Comparison of ENCODE assay signal across 12 cellular contexts in the genomic region with DNA sequence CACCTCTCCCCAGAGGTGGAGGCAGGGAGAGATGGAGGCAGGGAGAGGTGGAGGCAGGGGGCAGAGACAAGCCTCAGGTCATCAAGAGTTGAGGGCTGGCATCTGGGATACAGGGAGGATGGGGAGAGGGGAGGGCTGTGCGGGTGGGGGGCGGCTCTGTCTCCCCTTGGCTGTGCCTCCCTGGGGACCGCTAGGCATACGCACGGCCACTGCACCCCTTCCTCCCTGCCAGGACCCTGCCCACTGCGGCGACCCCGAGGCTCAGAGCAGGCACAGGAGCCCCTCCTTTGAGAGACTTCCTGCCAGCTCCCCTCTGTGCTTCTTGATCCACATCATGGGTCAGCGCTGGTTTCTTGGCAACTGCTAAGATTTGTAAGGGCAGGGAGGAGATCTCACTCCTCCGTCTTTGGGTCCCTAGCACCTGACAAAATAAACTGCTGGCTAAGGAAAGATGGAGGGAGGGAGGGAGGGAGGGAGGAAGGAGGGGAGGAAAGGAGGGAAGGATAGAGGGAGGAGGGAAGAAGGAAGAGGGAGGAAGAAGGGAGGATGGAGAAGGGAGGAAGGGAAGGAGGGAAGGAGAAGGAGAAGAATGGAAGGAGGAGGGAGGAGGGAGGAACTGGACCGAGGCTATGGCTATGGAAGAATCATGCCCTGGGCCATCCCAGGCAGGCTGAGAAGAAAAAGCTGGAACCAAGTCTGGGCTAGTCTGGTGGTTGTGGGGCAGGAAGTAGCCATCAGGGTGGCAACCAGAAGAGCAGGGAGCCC. TPM values are rescaled to one million over a fixed set of nuclear protein-coding genes. Genes with fewer than 3 reads are reported as not detected.
DNase-seq lines count a peak whose midpoint lies in the region; ATAC-seq, FAIRE-seq and TF ChIP-seq lines count a peak whose summit lies in the region.
"Had no signal": no experiment of that assay in that cellular context is flagged by ENCODE, and none has a peak within 500 bp of the region (broad histone marks: within the 10 kb centered on the region; RNA-seq: fewer than 3 reads in every experiment).

No MANE protein-coding gene starts in this region.

- no peaks in the 10 kb centered on the region for H3K9me3 ChIP-seq in CD4-positive, CD25-positive, alpha-beta regulatory T cell (ENCODE audit: control insufficient read depth in 2 of 2, low read length in 2 of 2)
- H3K9me3 ChIP-seq in SK-N-SH (no peaks in the 10 kb centered on the region), neutrophil (no peaks in the 10 kb centered on the region)

- H3K27me3 ChIP-seq in CD4-positive, CD25-positive, alpha-beta regulatory T cell (ENCODE audit: control insufficient read depth, insufficient read depth, low read length) = no peaks in the 10 kb centered on the region
- H3K27me3 ChIP-seq in SK-N-SH (ENCODE audit: insufficient read depth) = no peaks in the 10 kb centered on the region
- no peaks in the 10 kb centered on the region for H3K27me3 ChIP-seq in neutrophil

- H3K36me3 ChIP-seq in CD4-positive, CD25-positive, alpha-beta regulatory T cell (ENCODE audit: control insufficient read depth, insufficient read depth, low read length) = no peaks in the 10 kb centered on the region
- H3K36me3 ChIP-seq in SK-N-SH (replicated peaks in 1 of 2; ENCODE audit: control insufficient read depth in 1 of 2, insufficient read depth in 2 of 2, low read length in 1 of 2) = no peaks in the 10 kb centered on the region
- peaks cover 85% of the 10 kb centered on the region for H3K36me3 ChIP-seq in neutrophil

- no peak overlapping the region for H3K4me2 ChIP-seq in SK-N-SH

- TF ChIP-seq RAD21 in SK-N-SH (IDR thresholded peaks at IDR 0.05; ENCODE audit: low read length) = no peak

- H4K20me1 ChIP-seq in SK-N-SH (ENCODE audit: insufficient read depth) = no peaks in the 10 kb centered on the region

- no peak overlapping the region for H3K4me3 Mint-ChIP-seq in CD4-positive, CD25-positive, alpha-beta regulatory T cell
- no peak overlapping the region for H3K4me3 Mint-ChIP-seq in activated CD4-positive, alpha-beta memory T cell treated with anti-CD3 and anti-CD28 coated beads, Interleukin-2, amount 10 ng/mL, durations not matched to agents 7 days and 5 days
- H3K4me3 Mint-ChIP-seq: activated T-cell treated with anti-CD3 and anti-CD28 coated beads, Interleukin-2, amount 50 U/mL, for 72 hours had no signal

- CTCF ChIA-PET in SK-N-SH (lab: Yijun Ruan, JAX) = interaction anchor here (0.6 to 1.0 kb wide), 2 partner anchors 180 to 326 kb away, joined by 3 read pairs; no protein-coding TSS in a partner anchor
- CTCF ChIA-PET in activated CD4-positive, alpha-beta memory T cell treated with anti-CD3 and anti-CD28 coated beads, Interleukin-2, amount 10 ng/mL, durations not matched to agents 7 days and 5 days (lab: Charles Lee) = no interaction called here

- H3K4me1 ChIP-seq in CD4-positive, CD25-positive, alpha-beta regulatory T cell (ENCODE audit: control insufficient read depth, insufficient read depth, low read length, poor library complexity, severe bottlenecking) = peaks cover 65% of the 10 kb centered on the region
- H3K4me1 ChIP-seq in SK-N-SH (ENCODE audit: control insufficient read depth in 1 of 2, insufficient read depth in 2 of 2, low read depth in 1 of 2, low read length in 1 of 2) (peaks cover 0 to 47% of the 10 kb centered on the region in 2 experiments; a peak in 2 of 4 replicates), neutrophil (ENCODE audit: control insufficient read depth in 1 of 2, insufficient read depth in 1 of 2, low read depth in 1 of 2, low read length in 1 of 2) (peaks cover 20 to 93% of the 10 kb centered on the region in 2 experiments)

- no peaks in the 10 kb centered on the region for H3F3A ChIP-seq in SK-N-SH (replicated peaks; ENCODE audit: insufficient read depth)

- H3K4me1 Mint-ChIP-seq in CD4-positive, CD25-positive, alpha-beta regulatory T cell = peaks cover 0 to 60% (median 17%) of the 10 kb centered on the region in 4 donors
- peaks cover 45% of the 10 kb centered on the region for H3K4me1 Mint-ChIP-seq in activated CD4-positive, alpha-beta memory T cell treated with anti-CD3 and anti-CD28 coated beads, Interleukin-2, amount 10 ng/mL, durations not matched to agents 7 days and 5 days

- TF ChIP-seq EP300 in SK-N-SH (IDR thresholded peaks at IDR 0.05; ENCODE audit: borderline replicate concordance in 1 of 2, low read depth in 1 of 2, low read length in 1 of 2) = no peak

- H3K9me3 Mint-ChIP-seq in CD4-positive, CD25-positive, alpha-beta regulatory T cell = no peaks in the 10 kb centered on the region
- no peaks in the 10 kb centered on the region for H3K9me3 Mint-ChIP-seq in activated CD4-positive, alpha-beta memory T cell treated with anti-CD3 and anti-CD28 coated beads, Interleukin-2, amount 10 ng/mL, durations not matched to agents 7 days and 5 days
- H3K9me3 Mint-ChIP-seq: activated T-cell treated with anti-CD3 and anti-CD28 coated beads, Interleukin-2, amount 50 U/mL, for 72 hours had no signal

- H3K27me3 Mint-ChIP-seq in CD4-positive, CD25-positive, alpha-beta regulatory T cell = no peaks in the 10 kb centered on the region
- H3K27me3 Mint-ChIP-seq in activated CD4-positive, alpha-beta memory T cell treated with anti-CD3 and anti-CD28 coated beads, Interleukin-2, amount 10 ng/mL, durations not matched to agents 7 days and 5 days = no peaks in the 10 kb centered on the region

- H2AFZ ChIP-seq in SK-N-SH (ENCODE audit: low read depth) = no peak overlapping the region

- H3K36me3 Mint-ChIP-seq in CD4-positive, CD25-positive, alpha-beta regulatory T cell = no peaks in the 10 kb centered on the region
- peaks cover 12% of the 10 kb centered on the region for H3K36me3 Mint-ChIP-seq in activated CD4-positive, alpha-beta memory T cell treated with anti-CD3 and anti-CD28 coated beads, Interleukin-2, amount 10 ng/mL, durations not matched to agents 7 days and 5 days (ENCODE audit: low read depth)

- no peak for TF ChIP-seq CTCF in SK-N-SH (IDR thresholded peaks at IDR 0.05)
- TF ChIP-seq CTCF in fibroblast of pulmonary artery (IDR thresholded peaks at IDR 0.05; ENCODE audit: low read length, missing control alignments) = no peak
- no peak for TF ChIP-seq CTCF in neutrophil (IDR thresholded peaks at IDR 0.05)

- no peaks in the 10 kb centered on the region for H3K9me2 ChIP-seq in SK-N-SH

- WGBS in SK-N-SH (ENCODE audit: low lambda C conversion rate) = 52% methylated on average over 11 of the region's 11 CpGs

- ATAC-seq in CD4-positive, CD25-positive, alpha-beta regulatory T cell (ENCODE audit: low read depth in 2 of 2) = no peak
- ATAC-seq: activated T-cell treated with anti-CD3 and anti-CD28 coated beads, Interleukin-2, amount 50 U/mL, for 72 hours had no signal

- H3K79me2 ChIP-seq in SK-N-SH (ENCODE audit: insufficient read depth) = no peaks in the 10 kb centered on the region

- H3K27ac Mint-ChIP-seq in CD4-positive, CD25-positive, alpha-beta regulatory T cell = peak overlapping the region in 1 of 3 donors; percentile 80
- H3K27ac Mint-ChIP-seq in activated CD4-positive, alpha-beta memory T cell treated with anti-CD3 and anti-CD28 coated beads, Interleukin-2, amount 10 ng/mL, durations not matched to agents 7 days and 5 days = no peak overlapping the region
- H3K27ac Mint-ChIP-seq: activated T-cell treated with anti-CD3 and anti-CD28 coated beads, Interleukin-2, amount 50 U/mL, for 72 hours had no signal

- no peak overlapping the region for H3K4me3 ChIP-seq in CD4-positive, CD25-positive, alpha-beta regulatory T cell (ENCODE audit: low read depth, low read length)
- H3K4me3 ChIP-seq in SK-N-SH (ENCODE audit: low read depth in 2 of 2, low read length in 1 of 2) (no peak overlapping the region), fibroblast of pulmonary artery (replicated peaks; ENCODE audit: low read depth, low read length) (no peak overlapping the region), neutrophil (ENCODE audit: low read depth in 1 of 2, low read length in 1 of 2) (no peak overlapping the region)

- FAIRE-seq in GM19239 (lab: Jason Lieb, UNC) = no peak
- FAIRE-seq: D721Med had no signal

- H3K9ac ChIP-seq in SK-N-SH = no peak overlapping the region

- POLR2A ChIA-PET in SK-N-SH (lab: Yijun Ruan, JAX) = no interaction called here
- POLR2A ChIA-PET in activated CD4-positive, alpha-beta memory T cell treated with anti-CD3 and anti-CD28 coated beads, Interleukin-2, amount 10 ng/mL, durations not matched to agents 7 days and 5 days (lab: Charles Lee) = no interaction called here

- no peak for DNase-seq in CD4-positive, CD25-positive, alpha-beta regulatory T cell
- DNase-seq in SK-N-SH (peak; percentile 47), fibroblast of pulmonary artery (ENCODE audit: low read depth) (peak; percentile 62), NCI-H128 (lab: John Stamatoyannopoulos, UW; ENCODE audit: unreplicated experiment) (no peak), HuH-7 (ENCODE audit: low spot score) (no peak), GM19239 (ENCODE audit: insufficient read length, low spot score) (no peak)
- no peak for DNase-seq in activated CD4-positive, alpha-beta memory T cell treated with anti-CD3 and anti-CD28 coated beads, Interleukin-2, amount 10 ng/mL, durations not matched to agents 7 days and 5 days
- DNase-seq: activated T-cell treated with anti-CD3 and anti-CD28 coated beads, Interleukin-2, amount 50 U/mL, for 72 hours; hippocampal formation; SIG-M5 had no signal

- peak overlapping the region; percentile 47 for H3K27ac ChIP-seq in CD4-positive, CD25-positive, alpha-beta regulatory T cell (ENCODE audit: insufficient read depth, low read length, poor library complexity, severe bottlenecking)
- H3K27ac ChIP-seq in SK-N-SH (ENCODE audit: low read depth in 2 of 2, low read length in 1 of 2) = no peak overlapping the region; a peak in 1 of 4 replicates
- peak overlapping the region; percentile 39 for H3K27ac ChIP-seq in neutrophil

RNA-seq across cellular contexts. Expression of a gene that starts 18.5 kb away (rescaled TPM):
- total RNA-seq in CD4-positive, CD25-positive, alpha-beta regulatory T cell = not detected
- under 1 TPM in 3 of 4 donors, not detected in 1; 0.06 to 0.09 (median 0.08) TPM for polyA plus RNA-seq in CD4-positive, CD25-positive, alpha-beta regulatory T cell
- not detected in 2 replicates for polyA plus RNA-seq in SK-N-SH (2012; rRNA removed)
- not detected in 2 replicates for polyA plus RNA-seq in SK-N-SH (2012; cell fraction: cytosol; rRNA removed)
- not detected in 2 replicates for polyA plus RNA-seq in SK-N-SH (2012; cell fraction: nucleus; rRNA removed)
- under 1 TPM; 0.08 TPM for total RNA-seq in activated CD4-positive, alpha-beta memory T cell treated with anti-CD3 and anti-CD28 coated beads, Interleukin-2, amount 10 ng/mL, durations not matched to agents 7 days and 5 days
- total RNA-seq: activated T-cell treated with anti-CD3 and anti-CD28 coated beads, Interleukin-2, amount 50 U/mL, for 72 hours had no signal

RNA-seq across cellular contexts. Expression of a gene that starts 20.3 kb away (rescaled TPM):
- 453 TPM for total RNA-seq in CD4-positive, CD25-positive, alpha-beta regulatory T cell
- 100 to 1,000 TPM; 381 to 514 (median 444) TPM for polyA plus RNA-seq in CD4-positive, CD25-positive, alpha-beta regulatory T cell
- 0.34 and 0.38 TPM in 2 replicates for polyA plus RNA-seq in SK-N-SH (2012; rRNA removed)
- polyA plus RNA-seq in SK-N-SH (2012; cell fraction: cytosol; rRNA removed) = 0.22 and 0.46 TPM in 2 replicates
- 0.19 and 0.54 TPM in 2 replicates for polyA plus RNA-seq in SK-N-SH (2012; cell fraction: nucleus; rRNA removed)
- total RNA-seq in activated CD4-positive, alpha-beta memory T cell treated with anti-CD3 and anti-CD28 coated beads, Interleukin-2, amount 10 ng/mL, durations not matched to agents 7 days and 5 days = 100 to 1,000 TPM; 590 TPM

RNA-seq across cellular contexts. Expression of a gene that starts 34.4 kb away (rescaled TPM):
- not detected for total RNA-seq in CD4-positive, CD25-positive, alpha-beta regulatory T cell
- polyA plus RNA-seq in CD4-positive, CD25-positive, alpha-beta regulatory T cell = not detected
- not detected in 2 replicates for polyA plus RNA-seq in SK-N-SH (2012; rRNA removed)
- polyA plus RNA-seq in SK-N-SH (2012; cell fraction: cytosol; rRNA removed) = 0.04 and 0.06 TPM in 2 replicates
- polyA plus RNA-seq in SK-N-SH (2012; cell fraction: nucleus; rRNA removed) = 0.14 and 0.26 TPM in 2 replicates
- total RNA-seq in activated CD4-positive, alpha-beta memory T cell treated with anti-CD3 and anti-CD28 coated beads, Interleukin-2, amount 10 ng/mL, durations not matched to agents 7 days and 5 days = under 1 TPM; 0.38 to 0.60 TPM

RNA-seq across cellular contexts. Expression of a gene that starts 38.4 kb away (rescaled TPM):
- total RNA-seq in CD4-positive, CD25-positive, alpha-beta regulatory T cell = not detected
- not detected for polyA plus RNA-seq in CD4-positive, CD25-positive, alpha-beta regulatory T cell
- polyA plus RNA-seq in SK-N-SH (2012; rRNA removed) = not detected in 2 replicates
- not detected in 2 replicates for polyA plus RNA-seq in SK-N-SH (2012; cell fraction: cytosol; rRNA removed)
- polyA plus RNA-seq in SK-N-SH (2012; cell fraction: nucleus; rRNA removed) = 0.13 and 0.15 TPM in 2 replicates
- not detected for total RNA-seq in activated CD4-positive, alpha-beta memory T cell treated with anti-CD3 and anti-CD28 coated beads, Interleukin-2, amount 10 ng/mL, durations not matched to agents 7 days and 5 days
- total RNA-seq: activated T-cell treated with anti-CD3 and anti-CD28 coated beads, Interleukin-2, amount 50 U/mL, for 72 hours had no signal

RNA-seq across cellular contexts. Expression of a gene that starts 46.3 kb away (rescaled TPM):
- total RNA-seq in CD4-positive, CD25-positive, alpha-beta regulatory T cell = 19.4 TPM
- polyA plus RNA-seq in CD4-positive, CD25-positive, alpha-beta regulatory T cell = 1 to 10 TPM in 1 of 4 donors, not detected in 3; 1.6 TPM
- polyA plus RNA-seq in SK-N-SH (2012; rRNA removed) = not detected in 2 replicates
- not detected in 2 replicates for polyA plus RNA-seq in SK-N-SH (2012; cell fraction: cytosol; rRNA removed)
- 0.08 TPM in 1 of 2 replicates, not detected in the other for polyA plus RNA-seq in SK-N-SH (2012; cell fraction: nucleus; rRNA removed)
- 1 to 10 TPM; 6.6 to 9.7 TPM for total RNA-seq in activated CD4-positive, alpha-beta memory T cell treated with anti-CD3 and anti-CD28 coated beads, Interleukin-2, amount 10 ng/mL, durations not matched to agents 7 days and 5 days

Comparison
In these comparisons a context has a peak if more than half of its experiments do, and no peak if none do; other contexts are left out.
1. DNase-seq: peak in SK-N-SH (single experiment) and fibroblast of pulmonary artery (single experiment); none in CD4-positive, CD25-positive, alpha-beta regulatory T cell (0 of 3), activated CD4-positive, alpha-beta memory T cell treated with anti-CD3 and anti-CD28 coated beads, Interleukin-2, amount 10 ng/mL, durations not matched to agents 7 days and 5 days (single experiment), NCI-H128 (single experiment), HuH-7 (single experiment) and GM19239 (single experiment).
2. H3K27ac ChIP-seq: peak in CD4-positive, CD25-positive, alpha-beta regulatory T cell (single experiment) and neutrophil (single experiment); none in SK-N-SH (0 of 2).